In genomic region chr1:182299728-182300581, GRCh38 we compare ENCODE assay signal across 9 cellular contexts.
A peak's percentile ranks its signal among the peaks of the same experiment; 100 is the strongest.
DNase-seq lines count a peak whose midpoint lies in the region; ATAC-seq, FAIRE-seq and TF ChIP-seq lines count a peak whose summit lies in the region.
"Had no signal": no experiment of that assay in that cellular context is flagged by ENCODE, and none has a peak within 500 bp of the region (broad histone marks: within the 10 kb centered on the region; RNA-seq: fewer than 3 reads in every experiment).

No MANE protein-coding gene starts in this region.

- ATAC-seq in activated naive CD8-positive, alpha-beta T cell treated with anti-CD3 and anti-CD28 coated beads, Interleukin-2, amount 10 ng/mL, durations not matched to agents 7 days and 5 days (ENCODE audit: low read depth): peak; percentile 34
- ATAC-seq in HG02973 (IDR thresholded peaks at IDR 0.05; ENCODE audit: unreplicated experiment): no peak
- ATAC-seq in GM18867 (IDR thresholded peaks at IDR 0.05; ENCODE audit: unreplicated experiment): no peak

- POLR2A ChIA-PET in activated naive CD8-positive, alpha-beta T cell treated with anti-CD3 and anti-CD28 coated beads, Interleukin-2, amount 10 ng/mL, durations not matched to agents 7 days and 5 days (lab: Charles Lee): no interaction called here

- peaks cover 2% of the 10 kb centered on the region for H3K9me3 Mint-ChIP-seq in activated naive CD8-positive, alpha-beta T cell treated with anti-CD3 and anti-CD28 coated beads, Interleukin-2, amount 10 ng/mL, durations not matched to agents 7 days and 5 days
- H3K9me3 Mint-ChIP-seq: T-cell had no signal

- H3K36me3 Mint-ChIP-seq in activated naive CD8-positive, alpha-beta T cell treated with anti-CD3 and anti-CD28 coated beads, Interleukin-2, amount 10 ng/mL, durations not matched to agents 7 days and 5 days: no peaks in the 10 kb centered on the region
- H3K36me3 Mint-ChIP-seq: T-cell had no signal

- peaks cover 2% of the 10 kb centered on the region for H3K27me3 Mint-ChIP-seq in activated naive CD8-positive, alpha-beta T cell treated with anti-CD3 and anti-CD28 coated beads, Interleukin-2, amount 10 ng/mL, durations not matched to agents 7 days and 5 days

- FAIRE-seq in urothelium cell line (lab: Jason Lieb, UNC): no peak

- H3K4me3 Mint-ChIP-seq in activated naive CD8-positive, alpha-beta T cell treated with anti-CD3 and anti-CD28 coated beads, Interleukin-2, amount 10 ng/mL, durations not matched to agents 7 days and 5 days: no peak overlapping the region

- no peak overlapping the region for H3K4me3 ChIP-seq in AG10803 (ENCODE audit: low read length)
- H3K4me3 ChIP-seq in Jurkat, Clone E6-1 (ENCODE audit: low read length): peak overlapping the region; percentile 15

- peak; percentile 31 for DNase-seq in AG10803 (ENCODE audit: low read depth)
- peak; percentile 97 for DNase-seq in Jurkat, Clone E6-1 (ENCODE audit: low read depth, low spot score)
- no peak for DNase-seq in activated naive CD8-positive, alpha-beta T cell treated with anti-CD3 and anti-CD28 coated beads, Interleukin-2, amount 10 ng/mL, durations not matched to agents 7 days and 5 days
- peak; percentile 21 for DNase-seq in left kidney (ENCODE audit: low read depth, low spot score)
- no peak for DNase-seq in urothelium cell line (ENCODE audit: low spot score)
- DNase-seq in activated T-cell treated with anti-CD3 and anti-CD28 coated beads for 4 hours: no peak

- peak overlapping the region; percentile 72 for H3K27ac Mint-ChIP-seq in activated naive CD8-positive, alpha-beta T cell treated with anti-CD3 and anti-CD28 coated beads, Interleukin-2, amount 10 ng/mL, durations not matched to agents 7 days and 5 days

- TF ChIP-seq CTCF in AG10803 (conservative IDR thresholded peaks at IDR 0.05; ENCODE audit: low read length): no peak

- peaks cover 17% of the 10 kb centered on the region for H3K4me1 Mint-ChIP-seq in activated naive CD8-positive, alpha-beta T cell treated with anti-CD3 and anti-CD28 coated beads, Interleukin-2, amount 10 ng/mL, durations not matched to agents 7 days and 5 days

Comparison
In these comparisons a context has a peak if more than half of its experiments do, and no peak if none do; other contexts are left out.
1. DNase-seq: peak in AG10803 (single experiment), Jurkat, Clone E6-1 (single experiment) and left kidney (single experiment); none in activated naive CD8-positive, alpha-beta T cell treated with anti-CD3 and anti-CD28 coated beads, Interleukin-2, amount 10 ng/mL, durations not matched to agents 7 days and 5 days (single experiment), urothelium cell line (single experiment) and activated T-cell treated with anti-CD3 and anti-CD28 coated beads for 4 hours (single experiment).